Comparison of ENCODE assay signal across 12 cellular contexts in genomic region chr11:29251738-29252137, GRCh38.
DNase-seq lines count a peak whose midpoint lies in the region; ATAC-seq, FAIRE-seq and TF ChIP-seq lines count a peak whose summit lies in the region.
"Had no signal": no experiment of that assay in that cellular context is flagged by ENCODE, and none has a peak within 500 bp of the region (broad histone marks: within the 10 kb centered on the region; RNA-seq: fewer than 3 reads in every experiment).

No MANE protein-coding gene starts in this region.

- POLR2A ChIA-PET in WTC11 (lab: Charles Lee): no interaction called here

- no peak overlapping the region for H3K4me3 Mint-ChIP-seq in endothelial cell (ENCODE audit: unreplicated experiment)
- H3K4me3 Mint-ChIP-seq in WTC11: no peak overlapping the region

- no peaks in the 10 kb centered on the region for H3K9me3 Mint-ChIP-seq in endothelial cell (ENCODE audit: unreplicated experiment)
- no peaks in the 10 kb centered on the region for H3K9me3 Mint-ChIP-seq in WTC11

- peak; percentile 77 for FAIRE-seq in GM18507 (lab: Jason Lieb, UNC)
- FAIRE-seq: TTC549 had no signal

- H3K27me3 Mint-ChIP-seq in endothelial cell (ENCODE audit: unreplicated experiment) (no peaks in the 10 kb centered on the region), WTC11 (ENCODE audit: low read depth) (peaks cover under 1% of the 10 kb centered on the region; the same call in 1 of the 2 replicates)

- CTCF ChIA-PET in WTC11 (lab: Charles Lee): no interaction called here

- TF ChIP-seq CTCF in endothelial cell (IDR thresholded peaks at IDR 0.05; ENCODE audit: unreplicated experiment) (no peak), WTC11 (IDR thresholded peaks at IDR 0.05) (no peak)

- H3K27ac Mint-ChIP-seq in endothelial cell (ENCODE audit: unreplicated experiment) (no peak overlapping the region), WTC11 (no peak overlapping the region)

- ATAC-seq in GM21381 (IDR thresholded peaks at IDR 0.05; ENCODE audit: unreplicated experiment): peak; percentile 51
- peak; percentile 43 for ATAC-seq in HG03097 (IDR thresholded peaks at IDR 0.05; ENCODE audit: low FRiP score, unreplicated experiment)
- ATAC-seq in WTC11: no peak
- ATAC-seq: heart left ventricle had no signal

- H3K4me1 Mint-ChIP-seq in endothelial cell (ENCODE audit: unreplicated experiment): no peaks in the 10 kb centered on the region
- no peaks in the 10 kb centered on the region for H3K4me1 Mint-ChIP-seq in WTC11

- H3K36me3 Mint-ChIP-seq in endothelial cell (ENCODE audit: low read depth, unreplicated experiment) (no peaks in the 10 kb centered on the region), WTC11 (no peaks in the 10 kb centered on the region)

- DNase-seq in GM18507 (ENCODE audit: extremely low spot score, insufficient read length, low read depth): no peak
- DNase-seq in NAMALWA (ENCODE audit: low spot score): peak; percentile 52
- DNase-seq in endothelial cell (ENCODE audit: low spot score): no peak
- DNase-seq in activated CD4-positive, alpha-beta T cell treated with anti-CD3 and anti-CD28 coated beads for 4 hours: no peak
- DNase-seq in WTC11 (ENCODE audit: low spot score): no peak
- no peak for DNase-seq in iPS-NIHi11 (ENCODE audit: low spot score)
- DNase-seq: heart left ventricle; NCI-H1694 treated with DMSO at 0.1 percent for 48 hours; stimulated activated CD4-positive, alpha-beta T cell treated with anti-CD3 and anti-CD28 coated beads, Interleukin-2, amount 100 ng/mL, for 24 hours had no signal

TF ChIP-seq in WTC11, 78 proteins besides CTCF, POLR2A, EP300 and RAD21:
- TF ChIP-seq ZNF263 (CRISPR knock-in tag; IDR thresholded peaks at IDR 0.05; ENCODE audit: low read depth): no peak
- no peak for TF ChIP-seq MXD4 (CRISPR knock-in tag; IDR thresholded peaks at IDR 0.05; ENCODE audit: borderline replicate concordance)
- TF ChIP-seq ZNF219 (CRISPR knock-in tag; IDR thresholded peaks at IDR 0.05; ENCODE audit: borderline replicate concordance): no peak
- no peak for TF ChIP-seq CREM (CRISPR knock-in tag; IDR thresholded peaks at IDR 0.05)
- TF ChIP-seq, protein P1, sequence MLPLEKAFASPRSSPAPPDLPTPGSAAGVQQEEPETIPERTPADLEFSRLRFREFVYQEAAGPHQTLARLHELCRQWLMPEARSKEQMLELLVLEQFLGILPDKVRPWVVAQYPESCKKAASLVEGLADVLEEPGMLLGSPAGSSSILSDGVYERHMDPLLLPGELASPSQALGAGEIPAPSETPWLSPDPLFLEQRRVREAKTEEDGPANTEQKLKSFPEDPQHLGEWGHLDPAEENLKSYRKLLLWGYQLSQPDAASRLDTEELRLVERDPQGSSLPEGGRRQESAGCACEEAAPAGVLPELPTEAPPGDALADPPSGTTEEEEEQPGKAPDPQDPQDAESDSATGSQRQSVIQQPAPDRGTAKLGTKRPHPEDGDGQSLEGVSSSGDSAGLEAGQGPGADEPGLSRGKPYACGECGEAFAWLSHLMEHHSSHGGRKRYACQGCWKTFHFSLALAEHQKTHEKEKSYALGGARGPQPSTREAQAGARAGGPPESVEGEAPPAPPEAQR (CRISPR knock-in tag; IDR thresholded peaks at IDR 0.05): no peak
- TF ChIP-seq ATF2 (CRISPR knock-in tag; IDR thresholded peaks at IDR 0.05; ENCODE audit: borderline replicate concordance, low read depth): no peak
- TF ChIP-seq TP53 (CRISPR knock-in tag; IDR thresholded peaks at IDR 0.05): no peak
- TF ChIP-seq SMAD3 (CRISPR knock-in tag; IDR thresholded peaks at IDR 0.05; ENCODE audit: borderline replicate concordance): no peak
- TF ChIP-seq PRRX2 (CRISPR knock-in tag; IDR thresholded peaks at IDR 0.05): no peak
- no peak for TF ChIP-seq ZNF232 (CRISPR knock-in tag; IDR thresholded peaks at IDR 0.05)
- no peak for TF ChIP-seq NFATC4 (CRISPR knock-in tag; IDR thresholded peaks at IDR 0.05)
- no peak for TF ChIP-seq USF1 (CRISPR knock-in tag; IDR thresholded peaks at IDR 0.05)
- no peak for TF ChIP-seq FOXP1 (CRISPR knock-in tag; IDR thresholded peaks at IDR 0.05; ENCODE audit: borderline replicate concordance)
- TF ChIP-seq, protein P2, sequence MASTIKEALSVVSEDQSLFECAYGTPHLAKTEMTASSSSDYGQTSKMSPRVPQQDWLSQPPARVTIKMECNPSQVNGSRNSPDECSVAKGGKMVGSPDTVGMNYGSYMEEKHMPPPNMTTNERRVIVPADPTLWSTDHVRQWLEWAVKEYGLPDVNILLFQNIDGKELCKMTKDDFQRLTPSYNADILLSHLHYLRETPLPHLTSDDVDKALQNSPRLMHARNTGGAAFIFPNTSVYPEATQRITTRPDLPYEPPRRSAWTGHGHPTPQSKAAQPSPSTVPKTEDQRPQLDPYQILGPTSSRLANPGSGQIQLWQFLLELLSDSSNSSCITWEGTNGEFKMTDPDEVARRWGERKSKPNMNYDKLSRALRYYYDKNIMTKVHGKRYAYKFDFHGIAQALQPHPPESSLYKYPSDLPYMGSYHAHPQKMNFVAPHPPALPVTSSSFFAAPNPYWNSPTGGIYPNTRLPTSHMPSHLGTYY (CRISPR knock-in tag; IDR thresholded peaks at IDR 0.05): no peak
- TF ChIP-seq, protein P3, sequence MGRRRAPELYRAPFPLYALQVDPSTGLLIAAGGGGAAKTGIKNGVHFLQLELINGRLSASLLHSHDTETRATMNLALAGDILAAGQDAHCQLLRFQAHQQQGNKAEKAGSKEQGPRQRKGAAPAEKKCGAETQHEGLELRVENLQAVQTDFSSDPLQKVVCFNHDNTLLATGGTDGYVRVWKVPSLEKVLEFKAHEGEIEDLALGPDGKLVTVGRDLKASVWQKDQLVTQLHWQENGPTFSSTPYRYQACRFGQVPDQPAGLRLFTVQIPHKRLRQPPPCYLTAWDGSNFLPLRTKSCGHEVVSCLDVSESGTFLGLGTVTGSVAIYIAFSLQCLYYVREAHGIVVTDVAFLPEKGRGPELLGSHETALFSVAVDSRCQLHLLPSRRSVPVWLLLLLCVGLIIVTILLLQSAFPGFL (CRISPR knock-in tag; IDR thresholded peaks at IDR 0.05; ENCODE audit: borderline replicate concordance): no peak
- no peak for TF ChIP-seq SOX15 (CRISPR knock-in tag; IDR thresholded peaks at IDR 0.05)
- TF ChIP-seq, protein P4, sequence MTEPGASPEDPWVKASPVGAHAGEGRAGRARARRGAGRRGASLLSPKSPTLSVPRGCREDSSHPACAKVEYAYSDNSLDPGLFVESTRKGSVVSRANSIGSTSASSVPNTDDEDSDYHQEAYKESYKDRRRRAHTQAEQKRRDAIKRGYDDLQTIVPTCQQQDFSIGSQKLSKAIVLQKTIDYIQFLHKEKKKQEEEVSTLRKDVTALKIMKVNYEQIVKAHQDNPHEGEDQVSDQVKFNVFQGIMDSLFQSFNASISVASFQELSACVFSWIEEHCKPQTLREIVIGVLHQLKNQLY (CRISPR knock-in tag; IDR thresholded peaks at IDR 0.05): no peak
- TF ChIP-seq CREB1 (CRISPR knock-in tag; IDR thresholded peaks at IDR 0.05): no peak
